Comparison of ENCODE assay signal across 8 cellular contexts in genomic region chr1:112674986-112675727, GRCh38. TPM values are rescaled to one million over a fixed set of nuclear protein-coding genes. Genes with fewer than 3 reads are reported as not detected.
A peak's percentile ranks its signal among the peaks of the same experiment; 100 is the strongest.
DNase-seq lines count a peak whose midpoint lies in the region; ATAC-seq and TF ChIP-seq lines count a peak whose summit lies in the region.

No MANE protein-coding gene starts in this region.

- H3K36me3 Mint-ChIP-seq in activated naive CD4-positive, alpha-beta T cell treated with anti-CD3 and anti-CD28 coated beads for 36 hours (ENCODE audit: low read depth): peaks cover 12% of the 10 kb centered on the region

- H3K27ac ChIP-seq in Panc1 (ENCODE audit: low read length): peak overlapping the region; percentile 84

- H3K9me3 Mint-ChIP-seq in activated naive CD4-positive, alpha-beta T cell treated with anti-CD3 and anti-CD28 coated beads for 36 hours: no peaks in the 10 kb centered on the region

- H3K9me3 ChIP-seq in Panc1 (ENCODE audit: control insufficient read depth, insufficient read depth, low read depth, low read length): no peaks in the 10 kb centered on the region

- in situ Hi-C loops in Panc1 (cut with HindIII; ENCODE audit: low pct_unique_long_range_greater_than_20kb, low sequenced_read_pairs): no loop called here

- no peaks in the 10 kb centered on the region for H3K27me3 ChIP-seq in Panc1 (ENCODE audit: control insufficient read depth, insufficient read depth, low read length)

- peak overlapping the region; percentile 92 for H3K4me3 Mint-ChIP-seq in activated naive CD4-positive, alpha-beta T cell treated with anti-CD3 and anti-CD28 coated beads for 36 hours

- peak; percentile 15 for ATAC-seq in GM18517 (IDR thresholded peaks at IDR 0.05; ENCODE audit: unreplicated experiment)
- peak; percentile 34 for ATAC-seq in HG03139 (IDR thresholded peaks at IDR 0.05; ENCODE audit: unreplicated experiment)
- peak; percentile 71 for ATAC-seq in Panc1
- ATAC-seq in Right ventricle myocardium superior (ENCODE audit: poor library complexity): peak; percentile 79

- CTCF ChIA-PET in Panc1 (lab: Charles Lee): no interaction called here
- CTCF ChIA-PET in activated naive CD4-positive, alpha-beta T cell treated with anti-CD3 and anti-CD28 coated beads for 36 hours (lab: Charles Lee): interaction anchor here (0.9 to 2.9 kb wide), 5 partner anchors 33 to 209 kb away, joined by 3 to 11 read pairs (median 8); partner anchors contain the start of gene ST7L

- H3K27me3 Mint-ChIP-seq in activated naive CD4-positive, alpha-beta T cell treated with anti-CD3 and anti-CD28 coated beads for 36 hours (ENCODE audit: low read depth): no peaks in the 10 kb centered on the region

- DNase-seq in A172 (ENCODE audit: low spot score) (peak; percentile 13), Panc1 (ENCODE audit: low read depth, low spot score) (no peak), Right ventricle myocardium superior (peak; percentile 63), posterior cingulate gyrus (peak in 7 of 10 donors; percentile 33 to 91 (median 49)), amniotic stem cell (lab: John Stamatoyannopoulos, UW) (no peak)
- DNase-seq in activated naive CD4-positive, alpha-beta T cell treated with anti-CD3 and anti-CD28 coated beads for 36 hours: peak; percentile 46

- H3K4me3 ChIP-seq in Panc1 (ENCODE audit: low read depth in 2 of 2, low read length in 2 of 2): peak overlapping the region; percentile 73 to 79

- H3K27ac Mint-ChIP-seq in activated naive CD4-positive, alpha-beta T cell treated with anti-CD3 and anti-CD28 coated beads for 36 hours: peak overlapping the region; percentile 84

- intact Hi-C loops in Panc1 (cut with micrococcal nuclease; ENCODE audit: unreplicated experiment): no loop called here
- intact Hi-C loops in activated naive CD4-positive, alpha-beta T cell treated with anti-CD3 and anti-CD28 coated beads for 36 hours (cut with micrococcal nuclease): loop anchor here (1.0 to 10.0 kb wide), 4 partner anchors 25 to 170 kb away; partner anchors contain the start of gene WNT2B
- intact Hi-C loops in Right ventricle myocardium superior (cut with DNase I): loop anchor here (2.0 kb wide), 1 partner anchor 32 kb away; the partner anchor contains the start of gene RHOC
- intact Hi-C loops in posterior cingulate gyrus (cut with DNase I): loop anchor here (2.0 kb wide), 1 partner anchor 56 kb away; the partner anchor contains the start of genes CAPZA1 and ST7L

- H3K36me3 ChIP-seq in Panc1 (ENCODE audit: control insufficient read depth, insufficient read depth, low read length): no peaks in the 10 kb centered on the region; the same call in 1 of the 2 replicates

- H3K4me1 ChIP-seq in Panc1 (ENCODE audit: control insufficient read depth, insufficient read depth, low read length): peaks cover 24% of the 10 kb centered on the region

- POLR2A ChIA-PET in Panc1 (lab: Charles Lee): interaction anchor here (0.6 kb wide), 1 partner anchor 15 kb away, joined by 5 read pairs; no protein-coding TSS in a partner anchor

- H3K4me1 Mint-ChIP-seq in activated naive CD4-positive, alpha-beta T cell treated with anti-CD3 and anti-CD28 coated beads for 36 hours (ENCODE audit: low read depth): peaks cover 37% of the 10 kb centered on the region

- peak; percentile 40 for TF ChIP-seq CTCF in Panc1 (IDR thresholded peaks at IDR 0.05)

- no TSS peak for BruUV-seq in Panc1 (replicated peaks; lab: Mats Ljungman, UMichigan)

RNA-seq across cellular contexts. Expression of gene MOV10, which starts 0.7 kb away (rescaled TPM):
- 42.4 and 47.3 TPM in 2 replicates for total RNA-seq in A172 (2014; rRNA removed; shearing (Covaris generic))
- total RNA-seq in Panc1 (2021; ENCODE audit: unreplicated experiment) (106 TPM), Right ventricle myocardium superior (10.4 TPM)
- polyA plus RNA-seq in Panc1 (2012; ENCODE audit: insufficient read length): 88.0 TPM
- total RNA-seq in activated naive CD4-positive, alpha-beta T cell treated with anti-CD3 and anti-CD28 coated beads for 36 hours: 10 to 100 TPM; 46.0 to 48.8 TPM

RNA-seq across cellular contexts. Expression of gene RHOC, which starts 31.8 kb away (rescaled TPM):
- total RNA-seq in A172 (2014; rRNA removed; shearing (Covaris generic)): 454 and 553 TPM in 2 replicates
- 197 TPM for total RNA-seq in Panc1 (2021; ENCODE audit: unreplicated experiment)
- polyA plus RNA-seq in Panc1 (2012; ENCODE audit: insufficient read length): 427 TPM
- 10 to 100 TPM; 36.3 to 37.3 TPM for total RNA-seq in activated naive CD4-positive, alpha-beta T cell treated with anti-CD3 and anti-CD28 coated beads for 36 hours
- total RNA-seq in Right ventricle myocardium superior: 98.2 TPM

RNA-seq across cellular contexts. Expression of gene PPM1J, which starts 40.0 kb away (rescaled TPM):
- 0.36 and 0.53 TPM in 2 replicates for total RNA-seq in A172 (2014; rRNA removed; shearing (Covaris generic))
- total RNA-seq in Panc1 (2021; ENCODE audit: unreplicated experiment) (0.51 TPM), Right ventricle myocardium superior (4.7 TPM)
- polyA plus RNA-seq in Panc1 (2012; ENCODE audit: insufficient read length): 0.91 TPM
- 1 to 10 TPM in 1 of 2 experiments, under 1 TPM in 1; 0.74 to 1.0 TPM for total RNA-seq in activated naive CD4-positive, alpha-beta T cell treated with anti-CD3 and anti-CD28 coated beads for 36 hours

RNA-seq across cellular contexts. Expression of gene CAPZA1, which starts 55.5 kb away (rescaled TPM):
- total RNA-seq in A172 (2014; rRNA removed; shearing (Covaris generic)): 249 and 268 TPM in 2 replicates
- 128 TPM for total RNA-seq in Panc1 (2021; ENCODE audit: unreplicated experiment)
- polyA plus RNA-seq in Panc1 (2012; ENCODE audit: insufficient read length): 101 TPM
- total RNA-seq in activated naive CD4-positive, alpha-beta T cell treated with anti-CD3 and anti-CD28 coated beads for 36 hours: 100 to 1,000 TPM; 231 to 242 TPM
- 20.7 TPM for total RNA-seq in Right ventricle myocardium superior

RNA-seq across cellular contexts. Expression of gene ST7L, which starts 56.2 kb away (rescaled TPM):
- 14.8 and 25.4 TPM in 2 replicates for total RNA-seq in A172 (2014; rRNA removed; shearing (Covaris generic))
- 13.4 TPM for total RNA-seq in Panc1 (2021; ENCODE audit: unreplicated experiment)
- 12.6 TPM for polyA plus RNA-seq in Panc1 (2012; ENCODE audit: insufficient read length)
- 10 to 100 TPM; 12.1 to 16.4 TPM for total RNA-seq in activated naive CD4-positive, alpha-beta T cell treated with anti-CD3 and anti-CD28 coated beads for 36 hours
- total RNA-seq in Right ventricle myocardium superior: 11.9 TPM

Comparison
In these comparisons a context has a peak if more than half of its experiments do, and no peak if none do; other contexts are left out.
1. DNase-seq: peak in A172 (single experiment), activated naive CD4-positive, alpha-beta T cell treated with anti-CD3 and anti-CD28 coated beads for 36 hours (single experiment), Right ventricle myocardium superior (single experiment) and posterior cingulate gyrus (7 of 10); none in Panc1 (single experiment) and amniotic stem cell (single experiment).
2. ATAC-seq: peak in every context shown above with its lines; median percentile 79 in Right ventricle myocardium superior; 71 in Panc1; 34 in HG03139; 15 in GM18517.